8 cellular contexts compared by ENCODE assay signal in genomic region chr6:39189915-39190544, GRCh38. TPM values are rescaled to one million over a fixed set of nuclear protein-coding genes. Genes with fewer than 3 reads are reported as not detected.
A peak's percentile ranks its signal among the peaks of the same experiment; 100 is the strongest.
DNase-seq lines count a peak whose midpoint lies in the region; ATAC-seq and TF ChIP-seq lines count a peak whose summit lies in the region.

No MANE protein-coding gene starts in this region.

- H3K79me2 ChIP-seq in HCT116 (ENCODE audit: insufficient read depth, low read length) = no peaks in the 10 kb centered on the region; the same call in 1 of the 2 replicates

- TF ChIP-seq POLR2A in HCT116 (IDR thresholded peaks at IDR 0.05; ENCODE audit: borderline replicate concordance, extremely low read depth, insufficient read depth, insufficient read length) = no peak

- RAD21 ChIA-PET in HCT116 (lab: Charles Lee; ENCODE audit: low non-redundant PET in 1 of 2, low total read pairs in 2 of 2, uncharacterized antibody in 2 of 2, unreplicated experiment in 2 of 2) = no interaction called here

- H3K4me2 ChIP-seq in HCT116 (ENCODE audit: low read length) = no peak overlapping the region

- H3K9me2 ChIP-seq in HCT116 (ENCODE audit: insufficient read depth) = no peaks in the 10 kb centered on the region

- ATAC-seq in HCT116 (peak; percentile 88), RWPE2 (ENCODE audit: low read depth) (peak; percentile 69), psoas muscle (peak in 2 of 4 donors; percentile 32 to 57), HG02678 (IDR thresholded peaks at IDR 0.05; ENCODE audit: unreplicated experiment) (no peak), HG03565 (IDR thresholded peaks at IDR 0.05; ENCODE audit: unreplicated experiment) (no peak)

- H4K20me1 ChIP-seq in HCT116 (ENCODE audit: insufficient read depth) = no peaks in the 10 kb centered on the region

- no peak overlapping the region for H3K4me3 ChIP-seq in HCT116 (replicated peaks in 1 of 2; ENCODE audit: low read depth in 1 of 2, low read length in 2 of 2)
- H3K4me3 ChIP-seq in RWPE2 (ENCODE audit: severe bottlenecking) = no peak overlapping the region
- no peak overlapping the region for H3K4me3 ChIP-seq in psoas muscle

- no peak overlapping the region for H3K9ac ChIP-seq in HCT116 (ENCODE audit: low read length)

- CTCF ChIA-PET in HCT116 (lab: Charles Lee) = interaction anchor here (0.7 to 1.4 kb wide), 6 partner anchors 9 to 114 kb away, joined by 3 to 13 read pairs (median 3); no protein-coding TSS in a partner anchor

- TF ChIP-seq RAD21 in HCT116 (IDR thresholded peaks at IDR 0.05; ENCODE audit: low read depth) = peak; percentile 56

- H3K27me3 ChIP-seq in HCT116 (ENCODE audit: insufficient read depth, low read length) (no peaks in the 10 kb centered on the region), RWPE2 (ENCODE audit: insufficient read depth, poor library complexity, severe bottlenecking) (no peaks in the 10 kb centered on the region), psoas muscle (ENCODE audit: insufficient read depth in 3 of 3, low read length in 2 of 3) (no peaks in the 10 kb centered on the region)

- H2AFZ ChIP-seq in HCT116 (ENCODE audit: low read depth, low read length, poor library complexity, severe bottlenecking) = no peak overlapping the region

- POLR2A ChIA-PET in HCT116 (lab: Charles Lee) = no interaction called here

- H3K4me1 ChIP-seq in HCT116 (ENCODE audit: control insufficient read depth in 1 of 2, insufficient read depth in 2 of 2, low read length in 2 of 2) = peaks cover 3 to 17% of the 10 kb centered on the region in 2 experiments
- H3K4me1 ChIP-seq in RWPE2 (ENCODE audit: insufficient read depth, poor library complexity, severe bottlenecking) = peaks cover 15% of the 10 kb centered on the region
- H3K4me1 ChIP-seq in psoas muscle = no peaks in the 10 kb centered on the region

- BruUV-seq in HCT116 (replicated peaks; lab: Mats Ljungman, UMichigan) = no TSS peak

- intact Hi-C loops in HCT116 (cut with micrococcal nuclease) (loop anchor here (1.0 kb wide), 1 partner anchor 113 kb away; no protein-coding TSS in a partner anchor), psoas muscle (cut with DNase I) (no loop called here)

- 64 to 78% (median 74%) methylated on average over 15 of the region's 15 CpGs for WGBS in psoas muscle, 3 donors

- H3K9me3 ChIP-seq in HCT116 (ENCODE audit: control insufficient read depth in 1 of 2, insufficient read depth in 1 of 2, low read depth in 1 of 2, low read length in 2 of 2) (no peaks in the 10 kb centered on the region), RWPE2 (ENCODE audit: severe bottlenecking) (no peaks in the 10 kb centered on the region), psoas muscle (no peaks in the 10 kb centered on the region)

- H3K36me3 ChIP-seq in HCT116 (ENCODE audit: control insufficient read depth in 1 of 2, insufficient read depth in 2 of 2, low read length in 2 of 2) (peaks cover 7 to 15% of the 10 kb centered on the region in 2 experiments; a peak in 3 of 4 replicates), RWPE2 (ENCODE audit: low read depth) (peaks cover 2% of the 10 kb centered on the region; the same call in 1 of the 2 replicates), psoas muscle (ENCODE audit: insufficient read depth in 1 of 2, low read depth in 1 of 2) (no peaks in the 10 kb centered on the region)

- TF ChIP-seq CTCF in HCT116 (IDR thresholded peaks at IDR 0.05 in 2 of 3, conservative IDR thresholded peaks at IDR 0.05 in 1 of 3; ENCODE audit: borderline replicate concordance in 1 of 3, insufficient read depth in 1 of 3, low read depth in 2 of 3, low read length in 2 of 3) (peak; percentile 31 to 69 (median 57); a peak in 5 of 6 replicates), RWPE2 (IDR thresholded peaks at IDR 0.05; ENCODE audit: poor library complexity, severe bottlenecking) (peak; percentile 42), psoas muscle (IDR thresholded peaks at IDR 0.05) (peak; percentile 30)

- DNase-seq in DMS114 treated with DMSO at 0.1 percent for 48 hours (lab: John Stamatoyannopoulos, UW; ENCODE audit: unreplicated experiment) (peak; percentile 33), HCT116 (ENCODE audit: low read depth, low spot score) (no peak), RWPE2 (ENCODE audit: low spot score) (no peak), germinal center (ENCODE audit: low spot score) (peak; percentile 34), psoas muscle (peak in 1 of 2 donors; percentile 33)
- no peak for DNase-seq in central memory CD4-positive, alpha-beta T cell

- H3K27ac ChIP-seq in HCT116 (ENCODE audit: low read depth, low read length) = no peak overlapping the region
- no peak overlapping the region for H3K27ac ChIP-seq in RWPE2 (ENCODE audit: poor library complexity, severe bottlenecking)
- no peak overlapping the region for H3K27ac ChIP-seq in psoas muscle

TF ChIP-seq in HCT116, 20 proteins besides CTCF, POLR2A, EP300 and RAD21:
- TF ChIP-seq CBX3 (IDR thresholded peaks at IDR 0.05; ENCODE audit: low read depth) (no peak), EZH2 (IDR thresholded peaks at IDR 0.05) (no peak)

RNA-seq across cellular contexts. Expression of gene KCNK5, which starts 39.2 kb away (rescaled TPM):
- 9.5 TPM for total RNA-seq in HCT116 (2021; ENCODE audit: unreplicated experiment)
- 6.4 and 8.3 TPM in 2 replicates for polyA plus RNA-seq in HCT116 (2012)
- under 1 TPM; 0.06 to 0.24 (median 0.10) TPM for total RNA-seq in psoas muscle
- polyA plus RNA-seq in psoas muscle = under 1 TPM in 2 of 3 donors, not detected in 1; 0.06 to 0.12 TPM

Comparison
In these comparisons a context has a peak if more than half of its experiments do, and no peak if none do; other contexts are left out.
1. DNase-seq: peak in DMS114 treated with DMSO at 0.1 percent for 48 hours (single experiment) and germinal center (single experiment); none in HCT116 (single experiment), RWPE2 (single experiment) and central memory CD4-positive, alpha-beta T cell (single experiment).
2. ATAC-seq: peak in HCT116 (single experiment) and RWPE2 (single experiment); none in HG02678 (single experiment) and HG03565 (single experiment).
3. Peak in every context shown above with its lines, with median percentiles within 50 percentile points of each other: CTCF ChIP-seq.